ENCODE assay signal across 24 cellular contexts in genomic region chr15:36994809-36995208, GRCh38.
"Had no signal": no experiment of that assay in that cellular context is flagged by ENCODE, and none has a peak within 500 bp of the region (broad histone marks: within the 10 kb centered on the region; RNA-seq: fewer than 3 reads in every experiment).

No MANE protein-coding gene starts in this region.

- H3K9me3 ChIP-seq: heart left ventricle, left ventricle myocardium inferior, ovary, right atrium auricular region, right lobe of liver, stomach, testis, thyroid gland, transverse colon, uterus had no signal

- H3K36me3 Mint-ChIP-seq: naive thymus-derived CD8-positive, alpha-beta T cell; stimulated activated naive B cell treated with anti-CD40 and anti-IgM and Interleukin-4, amounts not matched to agents 10 μg/mL and 1 μg/mL and 100 μg/mL, for 72 hours had no signal

- H3K9me3 Mint-ChIP-seq: naive thymus-derived CD8-positive, alpha-beta T cell had no signal

- DNase-seq: heart left ventricle; hypothalamus; islet precursor cell; left ventricle myocardium inferior; mesendoderm; naive thymus-derived CD8-positive, alpha-beta T cell; nephron progenitor cell; ovary; right lobe of liver; stimulated activated CD4-positive, alpha-beta T cell treated with anti-CD3 and anti-CD28 coated beads, Interleukin-1b, Interleukin-23, amount 100 ng/mL, for 48 hours; stimulated activated CD4-positive, alpha-beta T cell treated with anti-CD3 and anti-CD28 coated beads, Interleukin-2, amount 100 ng/mL, for 48 hours; stimulated activated CD4-positive, alpha-beta T cell treated with anti-CD3 and anti-CD28 coated beads, Interleukin-4, amount 100 ng/mL, for 4 hours; stimulated activated CD8-positive, alpha-beta memory T cell treated with anti-CD3 and anti-CD28 coated beads, Interleukin-4, amount 100 ng/mL, for 48 hours; stimulated activated naive B cell treated with anti-CD40 and anti-IgM and Interleukin-4, amounts not matched to agents 10 μg/mL and 1 μg/mL and 100 μg/mL, for 72 hours; stimulated activated naive CD8-positive, alpha-beta T cell treated with anti-CD3 and anti-CD28 coated beads, Interleukin-15, Interleukin-2, amounts not matched to agents 100 U/mL and 50 U/mL, for 24 hours; stomach; testis; thyroid gland; transverse colon; uterus had no signal

- H3K4me1 Mint-ChIP-seq: naive thymus-derived CD8-positive, alpha-beta T cell; stimulated activated naive B cell treated with anti-CD40 and anti-IgM and Interleukin-4, amounts not matched to agents 10 μg/mL and 1 μg/mL and 100 μg/mL, for 72 hours had no signal

- ATAC-seq: heart left ventricle; naive thymus-derived CD8-positive, alpha-beta T cell; right lobe of liver; stimulated activated naive B cell treated with anti-CD40 and anti-IgM and Interleukin-4, amounts not matched to agents 10 μg/mL and 1 μg/mL and 100 μg/mL, for 72 hours; stimulated activated naive CD8-positive, alpha-beta T cell treated with anti-CD3 and anti-CD28 coated beads, Interleukin-15, Interleukin-2, amounts not matched to agents 100 U/mL and 50 U/mL, for 24 hours had no signal

- H3K4me3 Mint-ChIP-seq: naive thymus-derived CD8-positive, alpha-beta T cell; nephron progenitor cell; stimulated activated naive B cell treated with anti-CD40 and anti-IgM and Interleukin-4, amounts not matched to agents 10 μg/mL and 1 μg/mL and 100 μg/mL, for 72 hours had no signal

- H3K27me3 Mint-ChIP-seq: progenitor cell of endocrine pancreas; stimulated activated naive B cell treated with anti-CD40 and anti-IgM and Interleukin-4, amounts not matched to agents 10 μg/mL and 1 μg/mL and 100 μg/mL, for 72 hours had no signal

- H3K27me3 ChIP-seq: heart left ventricle, ovary, right atrium auricular region, right lobe of liver, stomach, testis, thyroid gland, transverse colon, uterus had no signal

- H3K27ac Mint-ChIP-seq: naive thymus-derived CD8-positive, alpha-beta T cell; nephron progenitor cell; progenitor cell of endocrine pancreas; stimulated activated naive B cell treated with anti-CD40 and anti-IgM and Interleukin-4, amounts not matched to agents 10 μg/mL and 1 μg/mL and 100 μg/mL, for 72 hours had no signal

- H3K4me3 ChIP-seq: heart left ventricle, left ventricle myocardium inferior, lung, ovary, right atrium auricular region, right lobe of liver, smooth muscle cell, stomach, testis, thyroid gland, transverse colon, uterus had no signal

- H3K36me3 ChIP-seq: heart left ventricle, ovary, right atrium auricular region, right lobe of liver, stomach, thyroid gland, transverse colon, uterus had no signal

- H3K4me1 ChIP-seq: right lobe of liver, testis, thyroid gland, uterus had no signal
